Comparison of ENCODE assay signal across 24 cellular contexts in genomic region chr15:64610257-64610919, GRCh38.
A peak's percentile ranks its signal among the peaks of the same experiment; 100 is the strongest.
DNase-seq lines count a peak whose midpoint lies in the region; ATAC-seq and TF ChIP-seq lines count a peak whose summit lies in the region.
"Had no signal": no experiment of that assay in that cellular context is flagged by ENCODE, and none has a peak within 500 bp of the region (broad histone marks: within the 10 kb centered on the region; RNA-seq: fewer than 3 reads in every experiment).

No MANE protein-coding gene starts in this region.

- no peaks in the 10 kb centered on the region for H3K27me3 ChIP-seq in adrenal gland
- H3K27me3 ChIP-seq in testis, result no peaks in the 10 kb centered on the region
- H3K27me3 ChIP-seq: BLaER1 treated with 17β-estradiol and CSF1 and Interleukin-3, amounts not matched to agents 10 nM and 100 nM; breast epithelium had no signal

- H3K4me3 ChIP-seq in adrenal gland (no peak overlapping the region), testis (no peak overlapping the region)
- H3K4me3 ChIP-seq: BLaER1 treated with 17β-estradiol and CSF1 and Interleukin-3, amounts not matched to agents 10 nM and 100 nM; breast epithelium; left ventricle myocardium inferior; mucosa of descending colon had no signal

- H3K27ac ChIP-seq in adrenal gland, result peak overlapping the region in 2 of 5 donors; percentile 31 to 32
- H3K27ac ChIP-seq in testis, result no peak overlapping the region
- H3K27ac ChIP-seq: BLaER1 treated with 17β-estradiol and CSF1 and Interleukin-3, amounts not matched to agents 10 nM and 100 nM; breast epithelium; left ventricle myocardium inferior had no signal

- peak overlapping the region; percentile 70 for H3K27ac Mint-ChIP-seq in activated naive CD8-positive, alpha-beta T cell
- H3K27ac Mint-ChIP-seq in activated naive CD8-positive, alpha-beta T cell treated with anti-CD3 and anti-CD28 coated beads for 36 hours, result no peak overlapping the region
- peak overlapping the region; percentile 42 for H3K27ac Mint-ChIP-seq in memory B cell
- H3K27ac Mint-ChIP-seq: activated CD4-positive, alpha-beta memory T cell treated with anti-CD3 and anti-CD28 coated beads for 36 hours had no signal

- peaks cover 10 to 19% of the 10 kb centered on the region in 2 donors for H3K4me1 ChIP-seq in adrenal gland (replicated peaks in 1 of 2)
- peaks cover 18% of the 10 kb centered on the region for H3K4me1 ChIP-seq in testis
- H3K4me1 ChIP-seq: breast epithelium, left ventricle myocardium inferior had no signal

- no peaks in the 10 kb centered on the region for H3K36me3 Mint-ChIP-seq in activated naive CD8-positive, alpha-beta T cell
- peaks cover 5% of the 10 kb centered on the region for H3K36me3 Mint-ChIP-seq in activated naive CD8-positive, alpha-beta T cell treated with anti-CD3 and anti-CD28 coated beads for 36 hours
- peaks cover 2% of the 10 kb centered on the region for H3K36me3 Mint-ChIP-seq in memory B cell
- H3K36me3 Mint-ChIP-seq: activated CD4-positive, alpha-beta memory T cell treated with anti-CD3 and anti-CD28 coated beads for 36 hours had no signal

- H3K27me3 Mint-ChIP-seq in activated naive CD8-positive, alpha-beta T cell, result no peaks in the 10 kb centered on the region
- no peaks in the 10 kb centered on the region for H3K27me3 Mint-ChIP-seq in activated naive CD8-positive, alpha-beta T cell treated with anti-CD3 and anti-CD28 coated beads for 36 hours
- no peaks in the 10 kb centered on the region for H3K27me3 Mint-ChIP-seq in memory B cell
- H3K27me3 Mint-ChIP-seq: activated CD4-positive, alpha-beta memory T cell treated with anti-CD3 and anti-CD28 coated beads for 36 hours had no signal

- H3K9me3 ChIP-seq in adrenal gland (replicated peaks in 1 of 3) (no peaks in the 10 kb centered on the region), testis (no peaks in the 10 kb centered on the region)
- H3K9me3 ChIP-seq: breast epithelium, left ventricle myocardium inferior, mucosa of descending colon had no signal

- peaks cover 40% of the 10 kb centered on the region for H3K4me1 Mint-ChIP-seq in activated naive CD8-positive, alpha-beta T cell (ENCODE audit: low read depth)
- H3K4me1 Mint-ChIP-seq in activated naive CD8-positive, alpha-beta T cell treated with anti-CD3 and anti-CD28 coated beads for 36 hours, result peaks cover 23% of the 10 kb centered on the region
- peaks cover 12% of the 10 kb centered on the region for H3K4me1 Mint-ChIP-seq in memory B cell

- no peaks in the 10 kb centered on the region for H3K9me3 Mint-ChIP-seq in activated naive CD8-positive, alpha-beta T cell (ENCODE audit: low read depth)
- H3K9me3 Mint-ChIP-seq in activated naive CD8-positive, alpha-beta T cell treated with anti-CD3 and anti-CD28 coated beads for 36 hours, result no peaks in the 10 kb centered on the region
- no peaks in the 10 kb centered on the region for H3K9me3 Mint-ChIP-seq in memory B cell
- H3K9me3 Mint-ChIP-seq: activated CD4-positive, alpha-beta memory T cell treated with anti-CD3 and anti-CD28 coated beads for 36 hours had no signal

- TF ChIP-seq POLR2A in adrenal gland (IDR thresholded peaks at IDR 0.05), result no peak
- TF ChIP-seq POLR2A in testis (IDR thresholded peaks at IDR 0.05), result no peak

- no peaks in the 10 kb centered on the region for H3K36me3 ChIP-seq in adrenal gland (replicated peaks in 1 of 2)
- no peaks in the 10 kb centered on the region for H3K36me3 ChIP-seq in testis (ENCODE audit: low read depth, missing control alignments)
- H3K36me3 ChIP-seq: breast epithelium, left ventricle myocardium inferior had no signal

- no peak for ATAC-seq in memory B cell (ENCODE audit: low read depth)
- ATAC-seq in GM18907 (IDR thresholded peaks at IDR 0.05; ENCODE audit: unreplicated experiment), result no peak
- ATAC-seq: mucosa of descending colon, Right ventricle myocardium inferior had no signal

- no peak for DNase-seq in activated naive CD8-positive, alpha-beta T cell treated with anti-CD3 and anti-CD28 coated beads for 36 hours
- DNase-seq in adrenal gland (peak in 4 of 7 donors; percentile 22 to 45 (median 38)), memory B cell (ENCODE audit: low spot score in 2 of 2) (no peak), testis (peak; percentile 32), DMS53 (lab: John Stamatoyannopoulos, UW) (no peak)
- no peak for DNase-seq in activated T-cell treated with anti-CD3 and anti-CD28 coated beads, Interleukin-2, amount 50 U/mL, for 48 hours
- DNase-seq: ACHN; activated CD4-positive, alpha-beta memory T cell treated with anti-CD3 and anti-CD28 coated beads for 36 hours; head of caudate nucleus; left ventricle myocardium inferior; MM.1S; mucosa of descending colon; NCI-H146; NCI-H2171; NCI-H524 treated with DMSO at 0.1 percent for 48 hours; occipital lobe; retina; stimulated activated CD8-positive, alpha-beta memory T cell treated with anti-CD3 and anti-CD28 coated beads, Interleukin-4, amount 100 ng/mL, for 48 hours; SW 1271 had no signal

- TF ChIP-seq CTCF in adrenal gland (IDR thresholded peaks at IDR 0.05) (no peak), testis (IDR thresholded peaks at IDR 0.05) (no peak)

- intact Hi-C loops in adrenal gland (cut with DNase I) (no loop called here), testis (cut with DNase I; ENCODE audit: low total_unique reads) (no loop called here)

- WGBS in adrenal gland, 4 donors, result 28 to 46% (median 37%) methylated on average over 7 of the region's 7 CpGs
- WGBS in testis, 2 donors, result 43 to 55% methylated on average over 7 of the region's 7 CpGs

- H3K4me3 Mint-ChIP-seq in activated naive CD8-positive, alpha-beta T cell, result no peak overlapping the region
- no peak overlapping the region for H3K4me3 Mint-ChIP-seq in activated naive CD8-positive, alpha-beta T cell treated with anti-CD3 and anti-CD28 coated beads for 36 hours
- H3K4me3 Mint-ChIP-seq in memory B cell, result no peak overlapping the region
- H3K4me3 Mint-ChIP-seq: activated CD4-positive, alpha-beta memory T cell treated with anti-CD3 and anti-CD28 coated beads for 36 hours had no signal

Comparison
In these comparisons a context has a peak if more than half of its experiments do, and no peak if none do; other contexts are left out.
1. DNase-seq: peak in adrenal gland (4 of 7) and testis (single experiment); none in activated naive CD8-positive, alpha-beta T cell treated with anti-CD3 and anti-CD28 coated beads for 36 hours (single experiment), memory B cell (0 of 2), activated T-cell treated with anti-CD3 and anti-CD28 coated beads, Interleukin-2, amount 50 U/mL, for 48 hours (0 of 2) and DMS53 (single experiment).